In genomic region chr11:94602430-94603372, GRCh38 we compare ENCODE assay signal across 8 cellular contexts. TPM values are rescaled to one million over a fixed set of nuclear protein-coding genes. Genes with fewer than 3 reads are reported as not detected.
A peak's percentile ranks its signal among the peaks of the same experiment; 100 is the strongest.
DNase-seq lines count a peak whose midpoint lies in the region; ATAC-seq lines count a peak whose summit lies in the region.

No MANE protein-coding gene starts in this region.

- no peaks in the 10 kb centered on the region for H3K27me3 Mint-ChIP-seq in activated naive CD4-positive, alpha-beta T cell treated with anti-CD3 and anti-CD28 coated beads for 36 hours (ENCODE audit: low read depth)

- H3K36me3 Mint-ChIP-seq in activated naive CD4-positive, alpha-beta T cell treated with anti-CD3 and anti-CD28 coated beads for 36 hours (ENCODE audit: low read depth) = peaks cover 3% of the 10 kb centered on the region

- no peak overlapping the region for H3K4me3 Mint-ChIP-seq in activated naive CD4-positive, alpha-beta T cell treated with anti-CD3 and anti-CD28 coated beads for 36 hours

- in situ Hi-C loops in ACHN (cut with HindIII; ENCODE audit: low pct_ligation_motif_present, low pct_unique_long_range_greater_than_20kb, low sequenced_read_pairs) = no loop called here

- no peaks in the 10 kb centered on the region for H3K4me1 Mint-ChIP-seq in activated naive CD4-positive, alpha-beta T cell treated with anti-CD3 and anti-CD28 coated beads for 36 hours (ENCODE audit: low read depth)

- H3K27ac Mint-ChIP-seq in activated naive CD4-positive, alpha-beta T cell treated with anti-CD3 and anti-CD28 coated beads for 36 hours = no peak overlapping the region

- DNase-seq in ACHN (peak; percentile 82), NCI-H146 treated with DMSO at 0.1 percent for 48 hours (lab: John Stamatoyannopoulos, UW; ENCODE audit: unreplicated experiment) (peak; percentile 33), hypothalamus (lab: John Stamatoyannopoulos, UW) (peak in 26 of 51 donors; percentile 3 to 82 (median 44)), NCI-H2081 treated with DMSO at 0.1 percent for 48 hours (lab: John Stamatoyannopoulos, UW) (no peak)
- DNase-seq in activated naive CD4-positive, alpha-beta T cell treated with anti-CD3 and anti-CD28 coated beads for 36 hours = peak; percentile 63
- peak; percentile 34 for DNase-seq in stimulated activated CD4-positive, alpha-beta T cell treated with anti-CD3 and anti-CD28 coated beads, Interleukin-1b, Interleukin-23, amount 100 ng/mL, for 48 hours

- peak; percentile 82 for ATAC-seq in GM18508 (IDR thresholded peaks at IDR 0.05; ENCODE audit: insufficient read depth, unreplicated experiment)
- ATAC-seq in HG02870 (IDR thresholded peaks at IDR 0.05; ENCODE audit: unreplicated experiment) = peak; percentile 88

- H3K9me3 Mint-ChIP-seq in activated naive CD4-positive, alpha-beta T cell treated with anti-CD3 and anti-CD28 coated beads for 36 hours = no peaks in the 10 kb centered on the region

- intact Hi-C loops in activated naive CD4-positive, alpha-beta T cell treated with anti-CD3 and anti-CD28 coated beads for 36 hours (cut with micrococcal nuclease) = loop anchor here (1.0 to 10.0 kb wide), 2 partner anchors 83 to 708 kb away; no protein-coding TSS in a partner anchor

- CTCF ChIA-PET in activated naive CD4-positive, alpha-beta T cell treated with anti-CD3 and anti-CD28 coated beads for 36 hours (lab: Charles Lee) = interaction anchor here (0.8 to 2.5 kb wide), 7 partner anchors 15 to 707 kb away, joined by 3 to 10 read pairs (median 4); partner anchors contain the start of gene C11orf97

RNA-seq across cellular contexts. Expression of gene PIWIL4, which starts 35.5 kb away (rescaled TPM):
- total RNA-seq in activated naive CD4-positive, alpha-beta T cell treated with anti-CD3 and anti-CD28 coated beads for 36 hours = under 1 TPM; 0.12 to 0.19 TPM

RNA-seq across cellular contexts. Expression of gene FUT4, which starts 59.0 kb away (rescaled TPM):
- total RNA-seq in activated naive CD4-positive, alpha-beta T cell treated with anti-CD3 and anti-CD28 coated beads for 36 hours = 1 to 10 TPM; 2.8 to 2.9 TPM
